8 cellular contexts compared by ENCODE assay signal in the genomic region with DNA sequence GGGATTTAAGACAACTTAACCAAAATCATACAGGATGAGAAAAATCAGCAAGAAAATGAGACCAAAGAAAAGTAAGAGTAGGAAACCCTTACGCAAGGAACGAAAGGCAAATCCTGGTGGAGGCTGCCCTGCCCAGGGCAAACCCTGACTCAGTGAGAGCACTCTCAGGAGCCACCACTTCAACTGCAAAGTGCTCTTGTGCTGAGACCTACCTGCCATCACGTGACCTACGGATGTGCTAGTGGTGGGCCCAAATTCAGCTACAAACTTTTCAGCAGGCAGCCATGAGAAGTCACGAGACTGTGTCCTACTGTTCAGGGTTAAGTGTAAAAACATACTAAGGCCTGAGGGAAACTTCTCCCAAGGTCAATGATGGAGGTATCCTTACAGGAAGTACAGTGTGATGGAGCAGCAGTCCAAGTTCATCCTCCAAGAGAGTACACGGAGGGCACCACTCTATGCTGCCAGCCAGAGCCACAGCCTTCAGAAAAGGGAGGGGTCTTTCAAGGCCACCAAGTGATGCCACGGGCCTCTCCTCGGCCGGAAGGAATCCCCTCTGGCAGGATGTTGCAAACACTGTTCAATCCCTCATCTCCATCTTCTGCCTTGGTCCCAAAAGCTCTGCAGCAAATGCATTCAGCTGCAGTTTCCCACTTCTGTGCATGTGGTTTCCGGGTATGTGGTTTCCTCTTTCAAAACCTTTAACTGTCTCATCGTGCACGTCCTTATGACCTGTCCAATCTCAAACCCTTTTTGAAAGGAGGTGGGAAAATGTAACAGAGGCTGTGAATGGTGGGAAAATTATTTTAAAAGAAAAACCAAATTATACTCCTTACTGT. TPM values are rescaled to one million over a fixed set of nuclear protein-coding genes. Genes with fewer than 3 reads are reported as not detected.
A peak's percentile ranks its signal among the peaks of the same experiment; 100 is the strongest.
DNase-seq lines count a peak whose midpoint lies in the region; ATAC-seq and TF ChIP-seq lines count a peak whose summit lies in the region.

No MANE protein-coding gene starts in this region.

- peak; percentile 69 for ATAC-seq in GM21390 (IDR thresholded peaks at IDR 0.05; ENCODE audit: unreplicated experiment)
- ATAC-seq in activated CD8-positive, alpha-beta T cell treated with anti-CD3 and anti-CD28 coated beads for 36 hours: peak; percentile 76
- no peak for ATAC-seq in HG03439 (IDR thresholded peaks at IDR 0.05; ENCODE audit: unreplicated experiment)

- H3K9me3 Mint-ChIP-seq in activated CD8-positive, alpha-beta T cell treated with anti-CD3 and anti-CD28 coated beads for 36 hours: no peaks in the 10 kb centered on the region

- CTCF ChIA-PET in activated CD8-positive, alpha-beta T cell treated with anti-CD3 and anti-CD28 coated beads for 36 hours (lab: Charles Lee): interaction anchor here (0.9 to 2.0 kb wide), 7 partner anchors 13 to 234 kb away, joined by 3 to 6 read pairs (median 3); no protein-coding TSS in a partner anchor

- 59% methylated on average over 12 of the region's 12 CpGs for WGBS in esophagus muscularis mucosa

- H3K36me3 Mint-ChIP-seq in activated CD8-positive, alpha-beta T cell treated with anti-CD3 and anti-CD28 coated beads for 36 hours (ENCODE audit: low read depth): peaks cover 70% of the 10 kb centered on the region

- H3K4me1 ChIP-seq in esophagus muscularis mucosa: peaks cover 34 to 94% (median 91%) of the 10 kb centered on the region in 4 donors

- peak overlapping the region; percentile 85 for H3K27ac Mint-ChIP-seq in activated CD8-positive, alpha-beta T cell treated with anti-CD3 and anti-CD28 coated beads for 36 hours

- TF ChIP-seq CTCF in activated CD8-positive, alpha-beta T cell treated with anti-CD3 and anti-CD28 coated beads for 36 hours (IDR thresholded peaks at IDR 0.05): no peak
- TF ChIP-seq CTCF in fibroblast of the aortic adventitia (IDR thresholded peaks at IDR 0.05; ENCODE audit: insufficient read depth, low read length): no peak
- TF ChIP-seq CTCF in esophagus muscularis mucosa (IDR thresholded peaks at IDR 0.05): no peak

- POLR2A ChIA-PET in activated CD8-positive, alpha-beta T cell treated with anti-CD3 and anti-CD28 coated beads for 36 hours (lab: Charles Lee): interaction anchor here (1.3 to 5.2 kb wide), 5 partner anchors 10 to 52 kb away, joined by 3 to 28 read pairs (median 4); a partner anchor contains a TSS

- H3K4me3 ChIP-seq in fibroblast of the aortic adventitia (ENCODE audit: low read depth, low read length) (no peak overlapping the region), esophagus muscularis mucosa (no peak overlapping the region)

- no peaks in the 10 kb centered on the region for H3K27me3 ChIP-seq in esophagus muscularis mucosa

- H3K36me3 ChIP-seq in esophagus muscularis mucosa: no peaks in the 10 kb centered on the region

- H3K4me3 Mint-ChIP-seq in activated CD8-positive, alpha-beta T cell treated with anti-CD3 and anti-CD28 coated beads for 36 hours: peak overlapping the region; percentile 37

- DNase-seq in EL (peak; percentile 51), KG1 (lab: John Stamatoyannopoulos, UW) (peak; percentile 66), fibroblast of the aortic adventitia (ENCODE audit: low read depth) (peak; percentile 77), esophagus muscularis mucosa (ENCODE audit: extremely low spot score) (no peak)
- peak; percentile 82 for DNase-seq in activated CD8-positive, alpha-beta T cell treated with anti-CD3 and anti-CD28 coated beads for 36 hours
- DNase-seq in stimulated activated CD8-positive, alpha-beta memory T cell treated with anti-CD3 and anti-CD28 coated beads, Interleukin-7, amount 100 ng/mL, for 1 hour (ENCODE audit: low read depth in 2 of 2): peak; percentile 18 to 30

- no peaks in the 10 kb centered on the region for H3K9me3 ChIP-seq in esophagus muscularis mucosa

- H3K4me1 Mint-ChIP-seq in activated CD8-positive, alpha-beta T cell treated with anti-CD3 and anti-CD28 coated beads for 36 hours (ENCODE audit: low read depth): peaks cover 87% of the 10 kb centered on the region

- TF ChIP-seq EP300 in esophagus muscularis mucosa (IDR thresholded peaks at IDR 0.05): no peak

- no peaks in the 10 kb centered on the region for H3K27me3 Mint-ChIP-seq in activated CD8-positive, alpha-beta T cell treated with anti-CD3 and anti-CD28 coated beads for 36 hours

- H3K27ac ChIP-seq in esophagus muscularis mucosa (replicated peaks in 1 of 4): peak overlapping the region in 2 of 4 donors; percentile 52 to 53

- no peak for TF ChIP-seq POLR2A in esophagus muscularis mucosa (IDR thresholded peaks at IDR 0.05; ENCODE audit: low read depth)

- intact Hi-C loops in activated CD8-positive, alpha-beta T cell treated with anti-CD3 and anti-CD28 coated beads for 36 hours (cut with micrococcal nuclease): loop anchor here (5.0 kb wide), 1 partner anchor 35 kb away; no protein-coding TSS in a partner anchor
- intact Hi-C loops in esophagus muscularis mucosa (cut with DNase I): no loop called here

RNA-seq across cellular contexts. Expression of a gene that starts 9.5 kb away (rescaled TPM):
- total RNA-seq in activated CD8-positive, alpha-beta T cell treated with anti-CD3 and anti-CD28 coated beads for 36 hours: 10 to 100 TPM; 57.9 to 58.3 TPM
- total RNA-seq in fibroblast of the aortic adventitia (ENCODE audit: low replicate concordance): 34.4 and 40.9 TPM in 2 replicates
- total RNA-seq in esophagus muscularis mucosa: 10 to 100 TPM; 13.3 to 31.6 (median 19.6) TPM

RNA-seq across cellular contexts. Expression of a gene that starts 34.9 kb away (rescaled TPM):
- 10 to 100 TPM; 18.8 to 21.6 TPM for total RNA-seq in activated CD8-positive, alpha-beta T cell treated with anti-CD3 and anti-CD28 coated beads for 36 hours
- total RNA-seq in fibroblast of the aortic adventitia (ENCODE audit: low replicate concordance) (52.7 and 65.3 TPM in 2 replicates), esophagus muscularis mucosa (10 to 100 TPM; 47.3 to 75.4 (median 59.8) TPM)

RNA-seq across cellular contexts. Expression of a gene that starts 52.7 kb away (rescaled TPM):
- 100 to 1,000 TPM; 243 to 249 TPM for total RNA-seq in activated CD8-positive, alpha-beta T cell treated with anti-CD3 and anti-CD28 coated beads for 36 hours
- 17.5 and 26.2 TPM in 2 replicates for total RNA-seq in fibroblast of the aortic adventitia (ENCODE audit: low replicate concordance)
- total RNA-seq in esophagus muscularis mucosa: 10 to 100 TPM; 19.9 to 35.7 (median 25.2) TPM
